ENCODE assay signal across 8 cellular contexts in the genomic region with DNA sequence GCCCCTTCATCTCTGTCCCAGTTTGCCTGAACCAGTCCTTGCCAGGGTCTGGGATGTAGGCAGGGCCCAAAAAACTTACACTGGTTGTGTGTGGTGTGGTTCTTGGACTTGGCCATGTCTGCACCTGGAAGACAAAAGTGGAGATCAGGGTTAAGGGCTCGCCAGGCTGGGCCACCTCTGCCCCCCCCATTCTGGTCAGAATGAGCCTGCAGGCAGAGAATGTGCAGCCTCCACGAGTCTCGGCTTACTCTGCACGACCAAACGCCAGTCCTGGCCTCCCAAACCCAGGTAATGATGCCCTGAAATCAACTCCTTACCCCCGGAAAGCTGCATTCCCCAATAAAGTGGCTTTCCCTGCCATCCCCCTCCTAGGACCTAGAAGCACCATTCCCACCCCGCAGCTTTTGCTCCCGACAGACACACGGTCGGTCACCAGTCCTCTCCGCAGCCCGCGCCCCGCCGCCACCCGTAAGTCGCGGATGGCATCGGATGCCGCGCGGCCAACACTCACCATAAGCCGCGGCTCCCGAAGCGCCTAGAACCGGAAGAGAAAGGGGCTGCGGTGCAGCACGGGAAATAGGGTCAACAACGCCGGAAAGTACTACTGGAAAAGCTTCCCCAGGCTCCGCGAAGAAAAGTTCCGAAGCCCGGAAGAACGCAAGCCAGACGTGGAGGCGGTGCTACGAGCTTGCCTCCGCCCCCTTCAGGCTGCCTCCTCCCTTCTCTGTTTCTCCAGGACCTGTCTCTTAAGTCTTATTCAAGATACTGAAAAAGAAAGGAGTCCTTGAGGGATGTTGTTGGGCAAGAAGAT. TPM values are rescaled to one million over a fixed set of nuclear protein-coding genes. Genes with fewer than 3 reads are reported as not detected.
A peak's percentile ranks its signal among the peaks of the same experiment; 100 is the strongest.
DNase-seq lines count a peak whose midpoint lies in the region; ATAC-seq and TF ChIP-seq lines count a peak whose summit lies in the region.

Gene RPL29, minus strand, starts transcription at position 550 of the 811 bp plus-strand sequence. Its CDS starts 434 bp downstream, at position 116.

- intact Hi-C loops in T-helper 2 cell treated with Interferon-gamma antibody and Interleukin-4, amounts not matched to agents 100 ng/mL and 5 ng/mL, for 36 hours (cut with micrococcal nuclease), result loop anchor here (1.0 kb wide), 4 partner anchors 12 to 149 kb away; partner anchors contain the start of genes ACY1 and PARP3
- intact Hi-C loops in uterus (cut with DNase I; ENCODE audit: low total_unique reads), result no loop called here

- H3K4me1 ChIP-seq in right atrium auricular region (peaks cover 0 to 16% of the 10 kb centered on the region in 2 donors), uterus (peaks cover 0 to 6% of the 10 kb centered on the region in 2 donors)

- peak; percentile 41 to 71 for TF ChIP-seq POLR2A in uterus (IDR thresholded peaks at IDR 0.05)

- H3K27ac ChIP-seq in angular gyrus (ENCODE audit: low read depth, low read length) (peak within 1 kb of the TSS; percentile 78), right atrium auricular region (peak within 1 kb of the TSS; percentile 78 to 90), uterus (peak within 1 kb of the TSS; percentile 87 to 89)

- H3K36me3 ChIP-seq in right atrium auricular region (peaks cover 35% of the 10 kb centered on the region), uterus (no peaks in the 10 kb centered on the region)

- peak in 1 of 2 donors; percentile 64 for TF ChIP-seq CTCF in right atrium auricular region (IDR thresholded peaks at IDR 0.05)
- TF ChIP-seq CTCF in uterus (IDR thresholded peaks at IDR 0.05), result peak; percentile 24 to 52 (median 44)

- H3K27me3 ChIP-seq in right atrium auricular region (no peaks in the 10 kb centered on the region), uterus (no peaks in the 10 kb centered on the region)

- DNase-seq in NCI-H1930 (lab: John Stamatoyannopoulos, UW) (peak; percentile 76 to 83), right atrium auricular region (ENCODE audit: low spot score) (peak; percentile 95), putamen (ENCODE audit: low spot score) (peak; percentile 94), uterus (peak; percentile 94 to 96)

- H3K9me3 ChIP-seq in right atrium auricular region (no peaks in the 10 kb centered on the region), uterus (no peaks in the 10 kb centered on the region)

- H3K4me3 ChIP-seq in right atrium auricular region, result peak within 1 kb of the TSS; percentile 78 to 84
- H3K4me3 ChIP-seq in uterus, result peak within 1 kb of the TSS; percentile 71 to 85

- ATAC-seq in GM18499 (IDR thresholded peaks at IDR 0.05; ENCODE audit: insufficient read depth, unreplicated experiment) (peak; percentile 68), HG02938 (IDR thresholded peaks at IDR 0.05; ENCODE audit: unreplicated experiment) (peak; percentile 77)

RNA-seq across cellular contexts. Expression of gene RPL29, which starts in this region (rescaled TPM):
- total RNA-seq in T-helper 2 cell treated with Interferon-gamma antibody and Interleukin-4, amounts not matched to agents 100 ng/mL and 5 ng/mL, for 36 hours, result 1,352 and 1,360 TPM in 2 replicates
- total RNA-seq in right atrium auricular region (1,000 to 10,000 TPM in 1 of 2 donors, 100 to 1,000 TPM in 1; 658 to 1,017 TPM), uterus (1,000 to 10,000 TPM in 3 of 4 donors, 100 to 1,000 TPM in 1; 696 to 2,362 (median 1,238) TPM)

Comparison
In these comparisons a context has a peak if more than half of its experiments do, and no peak if none do; other contexts are left out.
1. Peak in every context shown above with its lines: DNase-seq, ATAC-seq, H3K4me3 ChIP-seq and H3K27ac ChIP-seq.